ENCODE assay signal across 8 cellular contexts in genomic region chr2:113755690-113756063, GRCh38. TPM values are rescaled to one million over a fixed set of nuclear protein-coding genes. Genes with fewer than 3 reads are reported as not detected.
A peak's percentile ranks its signal among the peaks of the same experiment; 100 is the strongest.
DNase-seq lines count a peak whose midpoint lies in the region; ATAC-seq and TF ChIP-seq lines count a peak whose summit lies in the region.

No MANE protein-coding gene starts in this region.

- DNase-seq in activated CD8-positive, alpha-beta memory T cell treated with anti-CD3 and anti-CD28 coated beads, Interleukin-2, amount 10 ng/mL, durations not matched to agents 7 days and 5 days, result peak; percentile 43
- DNase-seq in activated CD8-positive, alpha-beta memory T cell treated with anti-CD3 and anti-CD28 coated beads, Interleukin-2, amount 50 U/mL, for 4 hours, result no peak
- DNase-seq in dorsolateral prefrontal cortex, result no peak
- peak in 1 of 3 donors; percentile 44 for DNase-seq in mucosa of descending colon
- DNase-seq in SK-N-DZ (ENCODE audit: low spot score), result no peak
- DNase-seq in HuH-7.5 (ENCODE audit: low spot score), result no peak
- no peak for DNase-seq in NCI-H2196 treated with DMSO at 0.1 percent for 48 hours (lab: John Stamatoyannopoulos, UW; ENCODE audit: unreplicated experiment)

- H3K4me3 ChIP-seq in OCI-LY3 (ENCODE audit: low read length), result peak overlapping the region; percentile 97
- peak overlapping the region; percentile 56 to 100 (median 96) for H3K4me3 ChIP-seq in dorsolateral prefrontal cortex
- peak overlapping the region; percentile 96 for H3K4me3 ChIP-seq in mucosa of descending colon

- peaks cover 28% of the 10 kb centered on the region for H3K4me1 Mint-ChIP-seq in activated CD8-positive, alpha-beta memory T cell treated with anti-CD3 and anti-CD28 coated beads, Interleukin-2, amount 10 ng/mL, durations not matched to agents 7 days and 5 days

- CTCF ChIA-PET in activated CD8-positive, alpha-beta memory T cell treated with anti-CD3 and anti-CD28 coated beads, Interleukin-2, amount 10 ng/mL, durations not matched to agents 7 days and 5 days (lab: Charles Lee), result interaction anchor here (0.8 to 2.3 kb wide), 12 partner anchors 12 to 225 kb away, joined by 3 to 10 read pairs (median 4); partner anchors contain the start of gene ACTR3

- H3K27me3 ChIP-seq in OCI-LY3 (ENCODE audit: low read depth, low read length), result no peaks in the 10 kb centered on the region
- no peaks in the 10 kb centered on the region for H3K27me3 ChIP-seq in dorsolateral prefrontal cortex

- peak overlapping the region; percentile 66; the same call in 1 of the 2 replicates for H2AFZ ChIP-seq in OCI-LY3 (ENCODE audit: low read depth, low read length)

- H3K36me3 ChIP-seq in OCI-LY3 (replicated peaks; ENCODE audit: low read depth, low read length) (peaks cover 12% of the 10 kb centered on the region), mucosa of descending colon (ENCODE audit: low read depth) (no peaks in the 10 kb centered on the region)

- no peak for ATAC-seq in activated CD8-positive, alpha-beta memory T cell treated with anti-CD3 and anti-CD28 coated beads, Interleukin-2, amount 10 ng/mL, durations not matched to agents 7 days and 5 days
- ATAC-seq in mucosa of descending colon, result peak; percentile 2

- peak overlapping the region; percentile 100 for H3K27ac Mint-ChIP-seq in activated CD8-positive, alpha-beta memory T cell treated with anti-CD3 and anti-CD28 coated beads, Interleukin-2, amount 10 ng/mL, durations not matched to agents 7 days and 5 days

- H3K4me1 ChIP-seq in OCI-LY3 (ENCODE audit: low read length) (peaks cover 29% of the 10 kb centered on the region), mucosa of descending colon (ENCODE audit: low read depth) (peaks cover 28% of the 10 kb centered on the region)

- H4K20me1 ChIP-seq in OCI-LY3 (ENCODE audit: insufficient read depth, low read length), result 0 out of 2 replicates have a peak, but pooled peaks cover 1% of the 10 kb centered on the region

- H3K9ac ChIP-seq in OCI-LY3 (ENCODE audit: low read length), result peak overlapping the region; percentile 92

- H3K27me3 Mint-ChIP-seq in activated CD8-positive, alpha-beta memory T cell treated with anti-CD3 and anti-CD28 coated beads, Interleukin-2, amount 10 ng/mL, durations not matched to agents 7 days and 5 days, result no peaks in the 10 kb centered on the region

- H3K9me3 ChIP-seq in OCI-LY3 (ENCODE audit: insufficient read depth, low read length) (no peaks in the 10 kb centered on the region), mucosa of descending colon (no peaks in the 10 kb centered on the region)

- H3K4me2 ChIP-seq in OCI-LY3 (ENCODE audit: low read length), result peak overlapping the region; percentile 82

- peak overlapping the region; percentile 95 for H3K27ac ChIP-seq in OCI-LY3 (ENCODE audit: low read length)
- peak overlapping the region in 51 of 59 donors; percentile 72 to 97 (median 92) for H3K27ac ChIP-seq in dorsolateral prefrontal cortex

- no peak for TF ChIP-seq CTCF in OCI-LY3 (IDR thresholded peaks at IDR 0.05; ENCODE audit: low read depth, low read length)
- peak in 1 of 56 donors; percentile 2 for TF ChIP-seq CTCF in dorsolateral prefrontal cortex (IDR thresholded peaks at IDR 0.05 in 54 of 56, conservative IDR thresholded peaks at IDR 0.05 in 2 of 56; ENCODE audit: low read depth in 1 of 56, partially characterized antibody in 56 of 56)
- no peak for TF ChIP-seq CTCF in mucosa of descending colon (IDR thresholded peaks at IDR 0.05)

- no peaks in the 10 kb centered on the region for H3K9me3 Mint-ChIP-seq in activated CD8-positive, alpha-beta memory T cell treated with anti-CD3 and anti-CD28 coated beads, Interleukin-2, amount 10 ng/mL, durations not matched to agents 7 days and 5 days (ENCODE audit: low read depth)

- peak overlapping the region; percentile 90 for H3K4me3 Mint-ChIP-seq in activated CD8-positive, alpha-beta memory T cell treated with anti-CD3 and anti-CD28 coated beads, Interleukin-2, amount 10 ng/mL, durations not matched to agents 7 days and 5 days

- intact Hi-C loops in dorsolateral prefrontal cortex (cut with DNase I) (loop anchor here in 1 of 2 donors (1.0 kb wide), 1 partner anchor 135 kb away; the partner anchor contains the start of gene ACTR3), mucosa of descending colon (cut with DNase I, micrococcal nuclease) (loop anchor here in 1 of 2 donors (5.0 kb wide), 1 partner anchor 132 kb away; no protein-coding TSS in a partner anchor)

- peaks cover 19% of the 10 kb centered on the region for H3K36me3 Mint-ChIP-seq in activated CD8-positive, alpha-beta memory T cell treated with anti-CD3 and anti-CD28 coated beads, Interleukin-2, amount 10 ng/mL, durations not matched to agents 7 days and 5 days

- H3K79me2 ChIP-seq in OCI-LY3 (ENCODE audit: low read length), result peaks cover 22% of the 10 kb centered on the region

RNA-seq across cellular contexts. Expression of gene SLC35F5, which starts 0.8 kb away (rescaled TPM):
- total RNA-seq in activated CD8-positive, alpha-beta memory T cell treated with anti-CD3 and anti-CD28 coated beads, Interleukin-2, amount 10 ng/mL, durations not matched to agents 7 days and 5 days, result 10 to 100 TPM; 21.6 to 26.5 TPM
- 10 to 100 TPM; 30.6 to 64.6 (median 45.6) TPM for total RNA-seq in dorsolateral prefrontal cortex
- total RNA-seq in mucosa of descending colon, result 100 to 1,000 TPM in 2 of 3 donors, 10 to 100 TPM in 1; 78.8 to 132 (median 125) TPM
- polyA plus RNA-seq in SK-N-DZ (2014; cell fraction: cytosol; rRNA removed), result 20.2 and 22.7 TPM in 2 replicates
- 15.0 and 22.4 TPM in 2 replicates for polyA plus RNA-seq in SK-N-DZ (2014; cell fraction: nucleus; rRNA removed)
